12 cellular contexts compared by ENCODE assay signal in genomic region chr12:124557518-124558223, GRCh38. TPM values are rescaled to one million over a fixed set of nuclear protein-coding genes. Genes with fewer than 3 reads are reported as not detected.
A peak's percentile ranks its signal among the peaks of the same experiment; 100 is the strongest.
DNase-seq lines count a peak whose midpoint lies in the region; ATAC-seq and TF ChIP-seq lines count a peak whose summit lies in the region.
"Had no signal": no experiment of that assay in that cellular context is flagged by ENCODE, and none has a peak within 500 bp of the region (broad histone marks: within the 10 kb centered on the region; RNA-seq: fewer than 3 reads in every experiment).

No MANE protein-coding gene starts in this region.

- H3K27ac Mint-ChIP-seq in brain (peak overlapping the region; percentile 82 to 95 (median 86)), natural killer cell (no peak overlapping the region)
- H3K27ac Mint-ChIP-seq: activated CD4-positive, alpha-beta T cell treated with anti-CD3 and anti-CD28 coated beads, Interleukin-2, amount 10 ng/mL, durations not matched to agents 24 days and 14 days had no signal

- no peaks in the 10 kb centered on the region for H3K27me3 ChIP-seq in muscle layer of colon (ENCODE audit: control insufficient read depth in 1 of 2, insufficient read depth in 2 of 2, low read length in 2 of 2)

- no peaks in the 10 kb centered on the region for H3K36me3 ChIP-seq in muscle layer of colon (ENCODE audit: insufficient read depth, low read length)

- TF ChIP-seq CTCF in brain (conservative IDR thresholded peaks at IDR 0.05) (no peak), natural killer cell (IDR thresholded peaks at IDR 0.05) (no peak)

- H3K4me1 ChIP-seq in muscle layer of colon (ENCODE audit: insufficient read depth, low read length), result peaks cover 69% of the 10 kb centered on the region

- H3K4me1 Mint-ChIP-seq in brain (peaks cover 57% of the 10 kb centered on the region), natural killer cell (peaks cover 18 to 48% of the 10 kb centered on the region in 2 donors)

- ATAC-seq in Right ventricle myocardium superior (ENCODE audit: poor library complexity) (peak; percentile 7), natural killer cell (no peak), HG03196 (IDR thresholded peaks at IDR 0.05; ENCODE audit: unreplicated experiment) (no peak)

- H3K4me3 ChIP-seq in muscle layer of colon (ENCODE audit: low read depth in 1 of 2, low read length in 2 of 2), result peak overlapping the region in 1 of 2 donors; percentile 8

- DNase-seq in Right ventricle myocardium superior (no peak), cardiac septum (ENCODE audit: low spot score) (no peak), natural killer cell (no peak), NOMO-1 (lab: John Stamatoyannopoulos, UW; ENCODE audit: unreplicated experiment in 2 of 2) (no peak), T-helper 1 cell (no peak)
- DNase-seq: activated CD4-positive, alpha-beta T cell treated with anti-CD3 and anti-CD28 coated beads, Interleukin-2, amount 10 ng/mL, durations not matched to agents 24 days and 14 days; activated gamma-delta T cell; Kasumi-1; stimulated activated CD4-positive, alpha-beta T cell treated with anti-CD3 and anti-CD28 coated beads, Interleukin-2, amount 100 ng/mL, for 48 hours had no signal

- intact Hi-C loops in Right ventricle myocardium superior (cut with DNase I) (loop anchor here (5.0 kb wide), 1 partner anchor 35 kb away; no protein-coding TSS in a partner anchor), cardiac septum (cut with DNase I) (no loop called here), natural killer cell (cut with micrococcal nuclease) (no loop called here)

- H3K36me3 Mint-ChIP-seq in brain (peaks cover 17% of the 10 kb centered on the region), natural killer cell (no peaks in the 10 kb centered on the region)

- peak overlapping the region; percentile 71 for H3K27ac ChIP-seq in muscle layer of colon (ENCODE audit: low read depth, low read length)

- H3K9me3 Mint-ChIP-seq in brain (peaks cover 0 to 11% (median 3%) of the 10 kb centered on the region in 5 experiments), natural killer cell (no peaks in the 10 kb centered on the region)
- H3K9me3 Mint-ChIP-seq: activated CD4-positive, alpha-beta T cell treated with anti-CD3 and anti-CD28 coated beads, Interleukin-2, amount 10 ng/mL, durations not matched to agents 24 days and 14 days had no signal

- H3K4me3 Mint-ChIP-seq in brain (peak overlapping the region in 3 of 5 experiments; percentile 47 to 51 (median 49)), natural killer cell (no peak overlapping the region)
- H3K4me3 Mint-ChIP-seq: activated CD4-positive, alpha-beta T cell treated with anti-CD3 and anti-CD28 coated beads, Interleukin-2, amount 10 ng/mL, durations not matched to agents 24 days and 14 days had no signal

- H3K9ac ChIP-seq in muscle layer of colon (ENCODE audit: low read length), result no peak overlapping the region

- no peaks in the 10 kb centered on the region for H3K9me3 ChIP-seq in muscle layer of colon (ENCODE audit: low read length)

- no peaks in the 10 kb centered on the region for H3K27me3 Mint-ChIP-seq in brain
- H3K27me3 Mint-ChIP-seq in natural killer cell (ENCODE audit: low read depth in 2 of 2), result no peaks in the 10 kb centered on the region
- H3K27me3 Mint-ChIP-seq: activated CD4-positive, alpha-beta T cell treated with anti-CD3 and anti-CD28 coated beads, Interleukin-2, amount 10 ng/mL, durations not matched to agents 24 days and 14 days had no signal

RNA-seq across cellular contexts. Expression of gene NCOR2, which starts 9.7 kb away (rescaled TPM):
- total RNA-seq in Right ventricle myocardium superior (133 TPM), cardiac septum (159 TPM), natural killer cell (100 to 1,000 TPM; 109 to 126 (median 125) TPM)
- 78.6 TPM for polyA plus RNA-seq in brain (ENCODE audit: insufficient read depth, low read depth, low replicate concordance)

Comparison
In these comparisons a context has a peak if more than half of its experiments do, and no peak if none do; other contexts are left out.
1. H3K27ac Mint-ChIP-seq: peak in brain (5 of 5); none in natural killer cell (0 of 2).